ENCODE assay signal across 8 cellular contexts in the genomic region with DNA sequence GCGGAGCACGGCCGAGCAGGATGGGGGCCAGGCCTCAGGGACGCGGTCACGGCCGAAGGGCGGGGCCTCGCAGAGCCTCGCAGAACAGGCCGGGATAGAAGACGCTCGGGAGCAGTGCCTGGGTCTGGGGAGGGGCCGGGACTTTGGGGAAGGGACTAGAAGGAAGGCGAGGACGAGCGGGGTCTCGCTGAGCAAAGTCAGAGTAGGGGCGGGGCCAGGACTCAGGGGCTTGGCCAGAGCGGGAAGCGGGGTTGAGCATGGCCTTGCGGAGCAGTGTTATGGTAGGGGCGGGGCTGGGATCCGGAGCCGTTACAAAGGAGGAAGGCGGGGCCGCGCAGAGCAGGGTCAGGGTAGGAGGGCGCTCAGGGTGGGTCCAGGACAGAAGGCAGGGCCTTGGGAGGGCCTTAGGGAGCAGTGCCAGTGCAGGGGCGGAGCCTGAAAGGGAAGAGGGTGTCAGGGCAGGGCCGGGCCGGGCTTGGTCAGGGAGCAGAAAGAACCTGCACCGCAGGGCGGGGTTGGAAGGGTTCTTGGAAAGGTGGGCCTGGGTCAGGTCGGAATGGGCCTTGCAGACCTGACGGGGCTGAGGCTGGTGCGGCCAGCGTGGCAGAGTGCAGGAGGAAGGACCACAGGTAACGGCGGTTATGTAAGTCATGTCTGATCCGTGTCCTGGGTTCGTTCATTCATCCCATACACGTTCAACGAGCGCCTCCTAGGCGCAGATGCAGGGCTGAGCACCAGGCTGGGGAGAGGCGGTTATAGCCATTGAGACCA. TPM values are rescaled to one million over a fixed set of nuclear protein-coding genes. Genes with fewer than 3 reads are reported as not detected.
A peak's percentile ranks its signal among the peaks of the same experiment; 100 is the strongest.
DNase-seq lines count a peak whose midpoint lies in the region; ATAC-seq and TF ChIP-seq lines count a peak whose summit lies in the region.

No MANE protein-coding gene starts in this region.

- H3K4me2 ChIP-seq in osteoblast (ENCODE audit: insufficient read depth, low read length), result peak overlapping the region; percentile 86

- no peaks in the 10 kb centered on the region for H3K9me3 ChIP-seq in HAP-1
- H3K9me3 ChIP-seq in MG63, result no peaks in the 10 kb centered on the region
- no peaks in the 10 kb centered on the region for H3K9me3 ChIP-seq in osteoblast (ENCODE audit: low read depth, low read length)
- H3K9me3 ChIP-seq in thoracic aorta, result no peaks in the 10 kb centered on the region

- H3K4me3 Mint-ChIP-seq in activated naive CD4-positive, alpha-beta T cell treated with anti-CD3 and anti-CD28 coated beads, Interleukin-2, amount 10 ng/mL, durations not matched to agents 7 days and 5 days, result peak overlapping the region; percentile 91

- ATAC-seq in thoracic aorta (ENCODE audit: insufficient number of reproducible peaks, low FRiP score, low read depth), result peak; percentile 59

- H3K4me3 ChIP-seq in HAP-1, result peak overlapping the region; percentile 46
- peak overlapping the region; percentile 44 for H3K4me3 ChIP-seq in MG63
- H3K4me3 ChIP-seq in osteoblast (ENCODE audit: insufficient read depth, low read length), result peak overlapping the region; percentile 72
- H3K4me3 ChIP-seq in thoracic aorta, result peak overlapping the region; percentile 74

- TF ChIP-seq CTCF in osteoblast (IDR thresholded peaks at IDR 0.05; ENCODE audit: extremely low read depth, low read depth, low read length) (peak; percentile 57), thoracic aorta (IDR thresholded peaks at IDR 0.05) (peak; percentile 44)

- H3K36me3 ChIP-seq in HAP-1 (replicated peaks), result peaks cover 17% of the 10 kb centered on the region
- H3K36me3 ChIP-seq in MG63, result no peaks in the 10 kb centered on the region
- H3K36me3 ChIP-seq in osteoblast (ENCODE audit: insufficient read depth, low read length), result peaks cover 16% of the 10 kb centered on the region
- H3K36me3 ChIP-seq in thoracic aorta, result peaks cover 18% of the 10 kb centered on the region

- H3K4me1 ChIP-seq in HAP-1 (peaks cover 6% of the 10 kb centered on the region), osteoblast (ENCODE audit: insufficient read depth, low read length) (peaks cover 9% of the 10 kb centered on the region), thoracic aorta (ENCODE audit: control insufficient read depth in 1 of 2, low read depth in 2 of 2) (peaks cover 4 to 17% of the 10 kb centered on the region in 2 donors)

- H3K27me3 ChIP-seq in HAP-1 (ENCODE audit: low read depth) (no peaks in the 10 kb centered on the region), MG63 (no peaks in the 10 kb centered on the region), osteoblast (ENCODE audit: insufficient read depth, low read length) (no peaks in the 10 kb centered on the region), thoracic aorta (replicated peaks; ENCODE audit: insufficient read depth) (no peaks in the 10 kb centered on the region)

- peak overlapping the region; percentile 73 for H2AFZ ChIP-seq in osteoblast (ENCODE audit: low read length)

- peaks cover 27% of the 10 kb centered on the region for H3K4me1 Mint-ChIP-seq in activated naive CD4-positive, alpha-beta T cell treated with anti-CD3 and anti-CD28 coated beads, Interleukin-2, amount 10 ng/mL, durations not matched to agents 7 days and 5 days

- DNase-seq in GF-D8 (lab: John Stamatoyannopoulos, UW), result peak; percentile 93
- DNase-seq in HAP-1 (ENCODE audit: low spot score in 2 of 2), result peak; percentile 97 to 100
- peak; percentile 94 for DNase-seq in MG63
- DNase-seq in SK-MEL-5 (ENCODE audit: low read depth, low spot score), result peak; percentile 94
- peak; percentile 99 for DNase-seq in activated naive CD4-positive, alpha-beta T cell treated with anti-CD3 and anti-CD28 coated beads, Interleukin-2, amount 10 ng/mL, durations not matched to agents 7 days and 5 days
- DNase-seq in glomerular visceral epithelial cell (ENCODE audit: extremely low spot score), result peak; percentile 98
- DNase-seq in osteoblast (ENCODE audit: insufficient read length, low spot score, missing footprints), result peak; percentile 100
- peak; percentile 80 for DNase-seq in thoracic aorta (ENCODE audit: low spot score)

- CTCF ChIA-PET in activated naive CD4-positive, alpha-beta T cell treated with anti-CD3 and anti-CD28 coated beads, Interleukin-2, amount 10 ng/mL, durations not matched to agents 7 days and 5 days (lab: Charles Lee), result no interaction called here

- no peaks in the 10 kb centered on the region for H3K9me3 Mint-ChIP-seq in activated naive CD4-positive, alpha-beta T cell treated with anti-CD3 and anti-CD28 coated beads, Interleukin-2, amount 10 ng/mL, durations not matched to agents 7 days and 5 days

- in situ Hi-C loops in HAP-1 (cut with MboI; ENCODE audit: low sequenced_read_pairs) (no loop called here), SK-MEL-5 (cut with HindIII; ENCODE audit: low pct_unique_long_range_greater_than_20kb, low sequenced_read_pairs) (no loop called here)

- peaks cover 11% of the 10 kb centered on the region for H4K20me1 ChIP-seq in osteoblast (ENCODE audit: insufficient read depth, low read length)

- no peaks in the 10 kb centered on the region for H3K79me2 ChIP-seq in osteoblast (ENCODE audit: insufficient read depth, low read length)

- peak overlapping the region; percentile 98 for H3K27ac Mint-ChIP-seq in activated naive CD4-positive, alpha-beta T cell treated with anti-CD3 and anti-CD28 coated beads, Interleukin-2, amount 10 ng/mL, durations not matched to agents 7 days and 5 days

- peaks cover 7% of the 10 kb centered on the region for H3K36me3 Mint-ChIP-seq in activated naive CD4-positive, alpha-beta T cell treated with anti-CD3 and anti-CD28 coated beads, Interleukin-2, amount 10 ng/mL, durations not matched to agents 7 days and 5 days

- H3K27me3 Mint-ChIP-seq in activated naive CD4-positive, alpha-beta T cell treated with anti-CD3 and anti-CD28 coated beads, Interleukin-2, amount 10 ng/mL, durations not matched to agents 7 days and 5 days, result peaks cover 5% of the 10 kb centered on the region

- H3K27ac ChIP-seq in osteoblast (ENCODE audit: low read depth, low read length), result no peak overlapping the region
- H3K27ac ChIP-seq in thoracic aorta, result peak overlapping the region in 1 of 2 donors; percentile 41

RNA-seq across cellular contexts. Expression of a gene that starts 0.5 kb away (rescaled TPM):
- not detected in 2 replicates for total RNA-seq in MG63 (2014; rRNA removed; shearing (Covaris generic); ENCODE audit: low replicate concordance)
- total RNA-seq in SK-MEL-5 (2014; rRNA removed; shearing (Covaris generic)), result 1.4 and 2.0 TPM in 2 replicates
- polyA plus RNA-seq in SK-MEL-5 (2015; cell fraction: cytosol; rRNA removed), result 4.8 and 5.1 TPM in 2 replicates
- 2.8 and 4.2 TPM in 2 replicates for polyA plus RNA-seq in SK-MEL-5 (2015; cell fraction: nucleus; rRNA removed)
- total RNA-seq in osteoblast (0.59 and 0.72 TPM in 2 replicates), thoracic aorta (1 to 10 TPM in 1 of 2 donors, under 1 TPM in 1; 0.21 to 1.4 TPM)

RNA-seq across cellular contexts. Expression of a gene that starts 35.7 kb away (rescaled TPM):
- 2.2 and 4.4 TPM in 2 replicates for total RNA-seq in MG63 (2014; rRNA removed; shearing (Covaris generic); ENCODE audit: low replicate concordance)
- total RNA-seq in SK-MEL-5 (2014; rRNA removed; shearing (Covaris generic)), result 4.2 and 4.3 TPM in 2 replicates
- 35.1 and 41.3 TPM in 2 replicates for polyA plus RNA-seq in SK-MEL-5 (2015; cell fraction: cytosol; rRNA removed)
- polyA plus RNA-seq in SK-MEL-5 (2015; cell fraction: nucleus; rRNA removed), result 40.0 and 92.3 TPM in 2 replicates
- total RNA-seq in osteoblast (8.5 and 9.4 TPM in 2 replicates), thoracic aorta (10 to 100 TPM; 18.2 to 24.5 TPM)

RNA-seq across cellular contexts. Expression of a gene that starts 50.8 kb away (rescaled TPM):
- 8.1 and 12.6 TPM in 2 replicates for total RNA-seq in MG63 (2014; rRNA removed; shearing (Covaris generic); ENCODE audit: low replicate concordance)
- total RNA-seq in SK-MEL-5 (2014; rRNA removed; shearing (Covaris generic)), result 7.1 and 10.0 TPM in 2 replicates
- polyA plus RNA-seq in SK-MEL-5 (2015; cell fraction: cytosol; rRNA removed), result 32.0 and 38.4 TPM in 2 replicates
- polyA plus RNA-seq in SK-MEL-5 (2015; cell fraction: nucleus; rRNA removed), result 14.7 and 16.9 TPM in 2 replicates
- 6.9 and 11.5 TPM in 2 replicates for total RNA-seq in osteoblast
- 10 to 100 TPM in 1 of 2 donors, 1 to 10 TPM in 1; 7.7 to 11.0 TPM for total RNA-seq in thoracic aorta

RNA-seq across cellular contexts. Expression of a gene that starts 59.3 kb away (rescaled TPM):
- total RNA-seq in MG63 (2014; rRNA removed; shearing (Covaris generic); ENCODE audit: low replicate concordance), result not detected in 2 replicates
- not detected in 2 replicates for total RNA-seq in SK-MEL-5 (2014; rRNA removed; shearing (Covaris generic))
- not detected in 2 replicates for polyA plus RNA-seq in SK-MEL-5 (2015; cell fraction: cytosol; rRNA removed)
- not detected in 2 replicates for polyA plus RNA-seq in SK-MEL-5 (2015; cell fraction: nucleus; rRNA removed)
- total RNA-seq in osteoblast, result not detected in 2 replicates
- under 1 TPM in 1 of 2 donors, not detected in 1; 0.42 TPM for total RNA-seq in thoracic aorta
